Comparison of ENCODE assay signal across 1 cellular context in the genomic region with DNA sequence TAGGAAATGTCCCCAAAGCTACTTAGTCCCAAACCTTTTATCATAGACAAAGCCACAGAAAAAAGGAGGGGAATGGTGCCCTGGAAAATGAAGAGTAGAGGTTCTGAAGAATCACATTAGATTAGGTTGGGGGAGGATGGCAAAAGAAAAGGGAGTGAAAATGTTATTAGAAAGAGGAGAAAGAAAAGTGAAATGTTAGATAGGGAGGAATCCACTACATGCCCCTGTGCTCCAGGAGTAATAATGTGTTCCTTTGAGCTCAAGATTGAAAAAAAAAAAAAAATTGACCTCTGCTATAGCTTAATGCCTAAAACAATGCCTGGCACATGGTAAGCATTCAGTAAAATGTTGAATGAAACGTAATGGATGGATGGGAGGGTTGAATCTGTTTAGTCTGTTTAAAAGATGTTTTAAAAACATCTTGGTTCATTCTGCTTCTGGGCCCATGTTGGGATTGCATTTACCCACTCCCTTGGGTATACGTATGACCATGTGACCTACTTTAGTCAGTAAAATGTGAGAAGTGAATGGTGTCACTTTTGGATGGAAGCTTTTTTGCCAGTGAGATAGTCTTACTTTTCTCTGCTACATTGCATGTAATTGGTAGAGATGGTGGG.
TF ChIP-seq lines count a peak whose summit lies in the region.

No MANE protein-coding gene starts in this region.

TF ChIP-seq in K562, 482 proteins besides CTCF, POLR2A, EP300 and RAD21:
- no peak for TF ChIP-seq ZNF224 (CRISPR knock-in tag; IDR thresholded peaks at IDR 0.05)
- TF ChIP-seq TAF7 (tag; IDR thresholded peaks at IDR 0.05) = no peak
- TF ChIP-seq, protein P1, sequence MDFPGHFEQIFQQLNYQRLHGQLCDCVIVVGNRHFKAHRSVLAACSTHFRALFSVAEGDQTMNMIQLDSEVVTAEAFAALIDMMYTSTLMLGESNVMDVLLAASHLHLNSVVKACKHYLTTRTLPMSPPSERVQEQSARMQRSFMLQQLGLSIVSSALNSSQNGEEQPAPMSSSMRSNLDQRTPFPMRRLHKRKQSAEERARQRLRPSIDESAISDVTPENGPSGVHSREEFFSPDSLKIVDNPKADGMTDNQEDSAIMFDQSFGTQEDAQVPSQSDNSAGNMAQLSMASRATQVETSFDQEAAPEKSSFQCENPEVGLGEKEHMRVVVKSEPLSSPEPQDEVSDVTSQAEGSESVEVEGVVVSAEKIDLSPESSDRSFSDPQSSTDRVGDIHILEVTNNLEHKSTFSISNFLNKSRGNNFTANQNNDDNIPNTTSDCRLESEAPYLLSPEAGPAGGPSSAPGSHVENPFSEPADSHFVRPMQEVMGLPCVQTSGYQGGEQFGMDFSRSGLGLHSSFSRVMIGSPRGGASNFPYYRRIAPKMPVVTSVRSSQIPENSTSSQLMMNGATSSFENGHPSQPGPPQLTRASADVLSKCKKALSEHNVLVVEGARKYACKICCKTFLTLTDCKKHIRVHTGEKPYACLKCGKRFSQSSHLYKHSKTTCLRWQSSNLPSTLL (IDR thresholded peaks at IDR 0.05) = no peak
- TF ChIP-seq HDAC6 (IDR thresholded peaks at IDR 0.05; ENCODE audit: low read depth, low read length) = no peak
- no peak for TF ChIP-seq KLF13 (tag; IDR thresholded peaks at IDR 0.05; ENCODE audit: borderline replicate concordance, low read depth)
- TF ChIP-seq MEF2A (IDR thresholded peaks at IDR 0.05; ENCODE audit: control insufficient read depth, low read depth, low read length) = no peak
- TF ChIP-seq SLC30A9 (CRISPR knock-in tag; IDR thresholded peaks at IDR 0.05) = no peak
- TF ChIP-seq, protein P2, sequence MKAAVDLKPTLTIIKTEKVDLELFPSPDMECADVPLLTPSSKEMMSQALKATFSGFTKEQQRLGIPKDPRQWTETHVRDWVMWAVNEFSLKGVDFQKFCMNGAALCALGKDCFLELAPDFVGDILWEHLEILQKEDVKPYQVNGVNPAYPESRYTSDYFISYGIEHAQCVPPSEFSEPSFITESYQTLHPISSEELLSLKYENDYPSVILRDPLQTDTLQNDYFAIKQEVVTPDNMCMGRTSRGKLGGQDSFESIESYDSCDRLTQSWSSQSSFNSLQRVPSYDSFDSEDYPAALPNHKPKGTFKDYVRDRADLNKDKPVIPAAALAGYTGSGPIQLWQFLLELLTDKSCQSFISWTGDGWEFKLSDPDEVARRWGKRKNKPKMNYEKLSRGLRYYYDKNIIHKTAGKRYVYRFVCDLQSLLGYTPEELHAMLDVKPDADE (conservative IDR thresholded peaks at IDR 0.05; ENCODE audit: control insufficient read depth, low read depth, low read length) = no peak
- TF ChIP-seq, protein P3, sequence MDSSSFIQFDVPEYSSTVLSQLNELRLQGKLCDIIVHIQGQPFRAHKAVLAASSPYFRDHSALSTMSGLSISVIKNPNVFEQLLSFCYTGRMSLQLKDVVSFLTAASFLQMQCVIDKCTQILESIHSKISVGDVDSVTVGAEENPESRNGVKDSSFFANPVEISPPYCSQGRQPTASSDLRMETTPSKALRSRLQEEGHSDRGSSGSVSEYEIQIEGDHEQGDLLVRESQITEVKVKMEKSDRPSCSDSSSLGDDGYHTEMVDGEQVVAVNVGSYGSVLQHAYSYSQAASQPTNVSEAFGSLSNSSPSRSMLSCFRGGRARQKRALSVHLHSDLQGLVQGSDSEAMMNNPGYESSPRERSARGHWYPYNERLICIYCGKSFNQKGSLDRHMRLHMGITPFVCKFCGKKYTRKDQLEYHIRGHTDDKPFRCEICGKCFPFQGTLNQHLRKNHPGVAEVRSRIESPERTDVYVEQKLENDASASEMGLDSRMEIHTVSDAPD (CRISPR knock-in tag; IDR thresholded peaks at IDR 0.05) = no peak
- TF ChIP-seq, protein P4, sequence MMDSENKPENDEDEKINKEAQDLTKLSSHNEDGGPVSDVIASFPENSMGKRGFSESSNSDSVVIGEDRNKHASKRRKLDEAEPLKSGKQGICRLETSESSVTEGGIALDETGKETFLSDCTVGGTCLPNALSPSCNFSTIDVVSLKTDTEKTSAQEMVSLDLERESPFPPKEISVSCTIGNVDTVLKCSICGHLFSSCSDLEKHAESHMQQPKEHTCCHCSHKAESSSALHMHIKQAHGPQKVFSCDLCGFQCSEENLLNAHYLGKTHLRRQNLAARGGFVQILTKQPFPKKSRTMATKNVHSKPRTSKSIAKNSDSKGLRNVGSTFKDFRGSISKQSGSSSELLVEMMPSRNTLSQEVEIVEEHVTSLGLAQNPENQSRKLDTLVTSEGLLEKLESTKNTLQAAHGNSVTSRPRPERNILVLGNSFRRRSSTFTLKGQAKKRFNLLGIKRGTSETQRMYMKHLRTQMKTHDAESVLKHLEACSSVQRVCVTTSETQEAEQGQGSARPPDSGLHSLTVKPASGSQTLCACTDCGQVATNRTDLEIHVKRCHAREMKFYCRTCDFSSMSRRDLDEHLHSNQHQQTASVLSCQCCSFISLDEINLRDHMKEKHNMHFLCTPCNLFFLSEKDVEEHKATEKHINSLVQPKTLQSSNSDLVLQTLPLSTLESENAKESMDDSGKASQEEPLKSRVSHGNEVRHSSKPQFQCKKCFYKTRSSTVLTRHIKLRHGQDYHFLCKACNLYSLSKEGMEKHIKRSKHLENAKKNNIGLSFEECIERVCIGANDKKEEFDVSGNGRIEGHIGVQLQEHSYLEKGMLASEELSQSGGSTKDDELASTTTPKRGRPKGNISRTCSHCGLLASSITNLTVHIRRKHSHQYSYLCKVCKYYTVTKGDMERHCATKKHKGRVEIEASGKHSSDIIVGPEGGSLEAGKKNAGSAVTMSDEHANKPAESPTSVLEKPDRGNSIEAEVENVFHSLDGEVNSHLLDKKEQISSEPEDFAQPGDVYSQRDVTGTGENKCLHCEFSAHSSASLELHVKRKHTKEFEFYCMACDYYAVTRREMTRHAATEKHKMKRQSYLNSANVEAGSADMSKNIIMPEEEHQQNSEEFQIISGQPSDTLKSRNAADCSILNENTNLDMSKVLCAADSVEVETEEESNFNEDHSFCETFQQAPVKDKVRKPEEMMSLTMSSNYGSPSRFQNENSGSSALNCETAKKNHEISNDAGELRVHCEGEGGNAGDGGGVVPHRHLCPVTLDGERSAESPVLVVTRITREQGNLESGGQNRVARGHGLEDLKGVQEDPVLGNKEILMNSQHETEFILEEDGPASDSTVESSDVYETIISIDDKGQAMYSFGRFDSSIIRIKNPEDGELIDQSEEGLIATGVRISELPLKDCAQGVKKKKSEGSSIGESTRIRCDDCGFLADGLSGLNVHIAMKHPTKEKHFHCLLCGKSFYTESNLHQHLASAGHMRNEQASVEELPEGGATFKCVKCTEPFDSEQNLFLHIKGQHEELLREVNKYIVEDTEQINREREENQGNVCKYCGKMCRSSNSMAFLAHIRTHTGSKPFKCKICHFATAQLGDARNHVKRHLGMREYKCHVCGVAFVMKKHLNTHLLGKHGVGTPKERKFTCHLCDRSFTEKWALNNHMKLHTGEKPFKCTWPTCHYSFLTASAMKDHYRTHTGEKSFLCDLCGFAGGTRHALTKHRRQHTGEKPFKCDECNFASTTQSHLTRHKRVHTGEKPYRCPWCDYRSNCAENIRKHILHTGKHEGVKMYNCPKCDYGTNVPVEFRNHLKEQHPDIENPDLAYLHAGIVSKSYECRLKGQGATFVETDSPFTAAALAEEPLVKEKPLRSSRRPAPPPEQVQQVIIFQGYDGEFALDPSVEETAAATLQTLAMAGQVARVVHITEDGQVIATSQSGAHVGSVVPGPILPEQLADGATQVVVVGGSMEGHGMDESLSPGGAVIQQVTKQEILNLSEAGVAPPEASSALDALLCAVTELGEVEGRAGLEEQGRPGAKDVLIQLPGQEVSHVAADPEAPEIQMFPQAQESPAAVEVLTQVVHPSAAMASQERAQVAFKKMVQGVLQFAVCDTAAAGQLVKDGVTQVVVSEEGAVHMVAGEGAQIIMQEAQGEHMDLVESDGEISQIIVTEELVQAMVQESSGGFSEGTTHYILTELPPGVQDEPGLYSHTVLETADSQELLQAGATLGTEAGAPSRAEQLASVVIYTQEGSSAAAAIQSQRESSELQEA (IDR thresholded peaks at IDR 0.05; ENCODE audit: low read depth) = no peak
- TF ChIP-seq KLF16 (IDR thresholded peaks at IDR 0.05) = no peak
- no peak for TF ChIP-seq SRSF3 (IDR thresholded peaks at IDR 0.05; ENCODE audit: insufficient read depth, low read length)
- no peak for TF ChIP-seq ZNF12 (CRISPR knock-in tag; IDR thresholded peaks at IDR 0.05)
- no peak for TF ChIP-seq ARID1B (IDR thresholded peaks at IDR 0.05)
